In genomic region chr7:112665709-112666108, GRCh38 we compare ENCODE assay signal across 14 cellular contexts.
A peak's percentile ranks its signal among the peaks of the same experiment; 100 is the strongest.
DNase-seq lines count a peak whose midpoint lies in the region; ATAC-seq and TF ChIP-seq lines count a peak whose summit lies in the region.
"Had no signal": no experiment of that assay in that cellular context is flagged by ENCODE, and none has a peak within 500 bp of the region (broad histone marks: within the 10 kb centered on the region; RNA-seq: fewer than 3 reads in every experiment).

No MANE protein-coding gene starts in this region.

- H3K4me3 ChIP-seq in DND-41 (ENCODE audit: low read depth in 1 of 2, low read length in 2 of 2): no peak overlapping the region
- H3K4me3 ChIP-seq: adrenal gland, gastroesophageal sphincter, vagina had no signal

- H4K20me1 ChIP-seq in DND-41 (ENCODE audit: insufficient read depth, low read length): no peaks in the 10 kb centered on the region

- peaks cover 17% of the 10 kb centered on the region for H3K27me3 Mint-ChIP-seq in activated T-cell treated with anti-CD3 and anti-CD28 coated beads, Interleukin-2, amount 50 U/mL, for 24 hours

- peak; percentile 16 for TF ChIP-seq CTCF in DND-41 (IDR thresholded peaks at IDR 0.05; ENCODE audit: borderline replicate concordance, extremely low read depth, low read length, poor library complexity, severe bottlenecking)

- no peak overlapping the region for H3K4me3 Mint-ChIP-seq in activated T-cell treated with anti-CD3 and anti-CD28 coated beads, Interleukin-2, amount 50 U/mL, for 24 hours

- DNase-seq in DND-41 (no peak), NCI-H82 treated with DMSO at 0.1 percent for 48 hours (lab: John Stamatoyannopoulos, UW; ENCODE audit: unreplicated experiment) (peak; percentile 76), epidermal melanocyte (ENCODE audit: insufficient read length, low spot score) (peak; percentile 19), myocyte (ENCODE audit: low read depth) (peak; percentile 50), cortex of kidney (lab: John Stamatoyannopoulos, UW) (no peak), NCI-H2227 treated with DMSO at 0.1 percent for 48 hours (lab: John Stamatoyannopoulos, UW) (no peak)
- DNase-seq in activated T-cell treated with anti-CD3 and anti-CD28 coated beads, Interleukin-2, amount 50 U/mL, for 24 hours: no peak
- DNase-seq: activated CD4-positive, alpha-beta T cell treated with anti-CD3 and anti-CD28 coated beads for 48 hours; adrenal gland; GF-D8 had no signal

- no peak for ATAC-seq in DND-41 (ENCODE audit: insufficient read depth, low read depth)
- no peak for ATAC-seq in GM21717 (IDR thresholded peaks at IDR 0.05; ENCODE audit: unreplicated experiment)
- ATAC-seq: gastroesophageal sphincter had no signal

- H2AFZ ChIP-seq in DND-41 (ENCODE audit: low read depth, low read length): no peak overlapping the region

- H3K27me3 ChIP-seq in DND-41 (ENCODE audit: insufficient read depth, low read length, poor library complexity): no peaks in the 10 kb centered on the region
- H3K27me3 ChIP-seq: adrenal gland, gastroesophageal sphincter, vagina had no signal

- H3K27ac ChIP-seq in DND-41 (ENCODE audit: low read length): no peak overlapping the region
- H3K27ac ChIP-seq: adrenal gland, gastroesophageal sphincter, KMS-11, vagina had no signal

- H3K79me2 ChIP-seq in DND-41 (ENCODE audit: insufficient read depth, low read length): no peaks in the 10 kb centered on the region

- no peaks in the 10 kb centered on the region for H3K36me3 ChIP-seq in DND-41 (ENCODE audit: insufficient read depth, low read length)
- H3K36me3 ChIP-seq: adrenal gland, gastroesophageal sphincter, vagina had no signal

- H3K9me3 Mint-ChIP-seq in activated T-cell treated with anti-CD3 and anti-CD28 coated beads, Interleukin-2, amount 50 U/mL, for 24 hours: no peaks in the 10 kb centered on the region

- H3K9me3 ChIP-seq in DND-41 (ENCODE audit: insufficient read depth, low read length, severe bottlenecking): no peaks in the 10 kb centered on the region
- H3K9me3 ChIP-seq: adrenal gland, vagina had no signal

- H3K4me1 Mint-ChIP-seq in activated T-cell treated with anti-CD3 and anti-CD28 coated beads, Interleukin-2, amount 50 U/mL, for 24 hours (ENCODE audit: low read depth): no peaks in the 10 kb centered on the region

- H3K4me2 ChIP-seq in DND-41 (ENCODE audit: insufficient read depth, low read length): no peak overlapping the region
- H3K4me2 ChIP-seq: KMS-11 had no signal

- H3K36me3 Mint-ChIP-seq in activated T-cell treated with anti-CD3 and anti-CD28 coated beads, Interleukin-2, amount 50 U/mL, for 24 hours (ENCODE audit: low read depth): no peaks in the 10 kb centered on the region

- no peaks in the 10 kb centered on the region for H3K4me1 ChIP-seq in DND-41 (ENCODE audit: insufficient read depth, low read length)
- H3K4me1 ChIP-seq: adrenal gland, gastroesophageal sphincter, vagina had no signal

- no peak overlapping the region for H3K9ac ChIP-seq in DND-41 (ENCODE audit: low read depth, low read length)
- H3K9ac ChIP-seq: KMS-11 had no signal

- H3K27ac Mint-ChIP-seq in activated T-cell treated with anti-CD3 and anti-CD28 coated beads, Interleukin-2, amount 50 U/mL, for 24 hours: no peak overlapping the region

Comparison
In these comparisons a context has a peak if more than half of its experiments do, and no peak if none do; other contexts are left out.
1. DNase-seq: peak in NCI-H82 treated with DMSO at 0.1 percent for 48 hours (single experiment), epidermal melanocyte (single experiment) and myocyte (single experiment); none in DND-41 (single experiment), cortex of kidney (single experiment), NCI-H2227 treated with DMSO at 0.1 percent for 48 hours (single experiment) and activated T-cell treated with anti-CD3 and anti-CD28 coated beads, Interleukin-2, amount 50 U/mL, for 24 hours (single experiment).